32 cellular contexts compared by ENCODE assay signal in genomic region chr4:177562859-177563258, GRCh38.
"Had no signal": no experiment of that assay in that cellular context is flagged by ENCODE, and none has a peak within 500 bp of the region (broad histone marks: within the 10 kb centered on the region; RNA-seq: fewer than 3 reads in every experiment).

No MANE protein-coding gene starts in this region.

- DNase-seq: activated CD4-positive, alpha-beta T cell treated with anti-CD3 and anti-CD28 coated beads for 1 hour; activated CD4-positive, alpha-beta T cell treated with anti-CD3 and anti-CD28 coated beads for 48 hours; activated CD4-positive, CD25-positive, alpha-beta regulatory T cell; activated CD8-positive, alpha-beta T cell treated with anti-CD3 and anti-CD28 coated beads for 36 hours; activated effector memory CD4-positive, alpha-beta T cell treated with anti-CD3 and anti-CD28 coated beads, Interleukin-2, amount 50 U/mL, for 16 hours; activated naive CD4-positive, alpha-beta T cell; activated naive CD4-positive, alpha-beta T cell treated with anti-CD3 and anti-CD28 coated beads, Interleukin-2, amount 50 U/mL, for 16 hours; activated naive CD8-positive, alpha-beta T cell treated with anti-CD3 and anti-CD28 coated beads for 36 hours; activated T-cell treated with anti-CD3 and anti-CD28 coated beads, Interleukin-2, amount 50 U/mL, for 1 hour; activated T-cell treated with anti-CD3 and anti-CD28 coated beads, Interleukin-2, amount 50 U/mL, for 72 hours; amniotic stem cell; aorta; brain microvascular endothelial cell; NCI-H1105 treated with DMSO at 0.1 percent for 48 hours; NCI-H1436; NCI-H1694; NCI-H1930; NCI-H2081 treated with DMSO at 0.1 percent for 48 hours; NCI-H226; NCI-H446 treated with DMSO at 0.1 percent for 48 hours; NCI-H524; NCI-H69; NCI-H82; PC-9; SHP77; SJCRH30; T1000; WERI-Rb-1 had no signal

- ATAC-seq: activated CD8-positive, alpha-beta T cell treated with anti-CD3 and anti-CD28 coated beads for 36 hours; activated T-cell treated with anti-CD3 and anti-CD28 coated beads, Interleukin-2, amount 50 U/mL, for 72 hours; activated T-helper 17 cell treated with anti-CD3 and anti-CD28 coated beads, Interleukin-2, amount 50 U/mL, for 72 hours; K562 had no signal

- H3K9me3 ChIP-seq: SJCRH30 had no signal

- H3K4me2 ChIP-seq: PC-9 had no signal

- H3K27me3 ChIP-seq: brain microvascular endothelial cell, SJCRH30 had no signal

- H2AFZ ChIP-seq: PC-9 had no signal

- H3K4me3 ChIP-seq: K562, PC-9, SJCRH30, SK-N-MC had no signal

- H3K27ac ChIP-seq: brain microvascular endothelial cell, PC-9, RWPE1, SJCRH30, SK-N-MC, WERI-Rb-1 had no signal

- H3K4me1 ChIP-seq: SJCRH30 had no signal

- H3K36me3 ChIP-seq: brain microvascular endothelial cell, SJCRH30, WERI-Rb-1 had no signal
